8 cellular contexts compared by ENCODE assay signal in the genomic region with DNA sequence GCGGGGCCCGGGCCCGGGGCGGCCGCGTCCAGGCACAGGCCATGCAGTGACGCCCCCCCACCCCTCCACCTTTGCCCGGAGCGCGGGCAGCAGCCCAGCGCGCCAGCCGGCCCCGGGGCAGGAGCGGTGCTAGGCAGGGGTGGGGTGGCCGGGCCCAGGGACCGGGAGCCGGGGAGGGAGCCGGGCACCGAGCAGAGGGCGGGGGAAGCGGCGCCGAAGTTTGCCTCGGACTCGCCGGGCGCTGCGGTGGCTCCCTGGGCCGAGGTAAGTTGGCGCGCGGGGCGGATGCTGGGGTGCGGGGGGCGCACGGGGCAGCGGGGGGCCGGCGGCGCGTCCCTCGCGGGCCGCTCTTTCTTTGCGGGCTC. TPM values are rescaled to one million over a fixed set of nuclear protein-coding genes. Genes with fewer than 3 reads are reported as not detected.
A peak's percentile ranks its signal among the peaks of the same experiment; 100 is the strongest.
DNase-seq lines count a peak whose midpoint lies in the region; ATAC-seq, FAIRE-seq and TF ChIP-seq lines count a peak whose summit lies in the region.

No MANE protein-coding gene starts in this region.

- peak; percentile 55 for ATAC-seq in HCT116

- no peak overlapping the region for H2AFZ ChIP-seq in HCT116 (ENCODE audit: low read depth, low read length, poor library complexity, severe bottlenecking)

- no peaks in the 10 kb centered on the region for H4K20me1 ChIP-seq in HCT116 (ENCODE audit: insufficient read depth)

- TF ChIP-seq CTCF in HCT116 (IDR thresholded peaks at IDR 0.05 in 2 of 3, conservative IDR thresholded peaks at IDR 0.05 in 1 of 3; ENCODE audit: borderline replicate concordance in 1 of 3, insufficient read depth in 1 of 3, low read depth in 2 of 3, low read length in 2 of 3) (no peak), WERI-Rb-1 (IDR thresholded peaks at IDR 0.05; ENCODE audit: low read depth, low read length) (no peak), HFFc6 (IDR thresholded peaks at IDR 0.05) (no peak)

- H3K27me3 Mint-ChIP-seq in HFFc6 (ENCODE audit: insufficient read depth) = peaks cover 2% of the 10 kb centered on the region; the same call in 1 of the 2 replicates

- POLR2A ChIA-PET in HCT116 (lab: Charles Lee) = interaction anchor here (1.4 kb wide), 1 partner anchor 587 kb away, joined by 4 read pairs; no protein-coding TSS in a partner anchor

- peaks cover 56% of the 10 kb centered on the region for H3K4me1 Mint-ChIP-seq in HFFc6 (ENCODE audit: low read depth)

- no peak overlapping the region for H3K4me3 Mint-ChIP-seq in HFFc6

- H3K36me3 Mint-ChIP-seq in HFFc6 (ENCODE audit: low read depth) = peaks cover 36% of the 10 kb centered on the region

- no peaks in the 10 kb centered on the region for H3K36me3 ChIP-seq in HCT116 (ENCODE audit: control insufficient read depth in 1 of 2, insufficient read depth in 2 of 2, low read length in 2 of 2)
- peaks cover 24% of the 10 kb centered on the region for H3K36me3 ChIP-seq in WERI-Rb-1
- no peaks in the 10 kb centered on the region for H3K36me3 ChIP-seq in subcutaneous abdominal adipose tissue (ENCODE audit: control insufficient read depth in 5 of 5, insufficient read depth in 5 of 5, low read length in 5 of 5)
- no peaks in the 10 kb centered on the region for H3K36me3 ChIP-seq in effector memory CD4-positive, alpha-beta T cell (ENCODE audit: control insufficient read depth, insufficient read depth, low read length)

- peak overlapping the region; percentile 71 for H3K27ac ChIP-seq in HCT116 (ENCODE audit: low read depth, low read length)
- peak overlapping the region; percentile 77 for H3K27ac ChIP-seq in WERI-Rb-1
- peak overlapping the region; percentile 73 for H3K27ac ChIP-seq in subcutaneous abdominal adipose tissue (ENCODE audit: low read depth, low read length)
- no peak overlapping the region for H3K27ac ChIP-seq in effector memory CD4-positive, alpha-beta T cell (ENCODE audit: insufficient read depth, low read length, poor library complexity, severe bottlenecking)

- FAIRE-seq in GM12892 (lab: Jason Lieb, UNC) = no peak

- H3K9me3 ChIP-seq in HCT116 (ENCODE audit: control insufficient read depth in 1 of 2, insufficient read depth in 1 of 2, low read depth in 1 of 2, low read length in 2 of 2) = no peaks in the 10 kb centered on the region
- H3K9me3 ChIP-seq in WERI-Rb-1 (ENCODE audit: severe bottlenecking) = no peaks in the 10 kb centered on the region
- H3K9me3 ChIP-seq in subcutaneous abdominal adipose tissue (ENCODE audit: control insufficient read depth in 5 of 5, low read length in 5 of 5) = no peaks in the 10 kb centered on the region
- no peaks in the 10 kb centered on the region for H3K9me3 ChIP-seq in effector memory CD4-positive, alpha-beta T cell (ENCODE audit: control insufficient read depth, low read length)

- H3K4me1 ChIP-seq in HCT116 (ENCODE audit: control insufficient read depth in 1 of 2, insufficient read depth in 2 of 2, low read length in 2 of 2) (peaks cover 27 to 44% of the 10 kb centered on the region in 2 experiments), subcutaneous abdominal adipose tissue (ENCODE audit: control insufficient read depth in 5 of 5, insufficient read depth in 5 of 5, low read length in 5 of 5) (peaks cover 1 to 46% (median 43%) of the 10 kb centered on the region in 5 donors)
- H3K4me1 ChIP-seq in effector memory CD4-positive, alpha-beta T cell (ENCODE audit: control insufficient read depth, insufficient read depth, low read length, poor library complexity, severe bottlenecking) = peaks cover 9% of the 10 kb centered on the region

- H3K9me2 ChIP-seq in HCT116 (ENCODE audit: insufficient read depth) = no peaks in the 10 kb centered on the region

- peak; percentile 36 for DNase-seq in GM12892 (ENCODE audit: insufficient read length)
- DNase-seq in HCT116 (ENCODE audit: low read depth, low spot score) = no peak
- DNase-seq in WERI-Rb-1 = no peak
- DNase-seq in SW 1271 (lab: John Stamatoyannopoulos, UW) = no peak
- DNase-seq in HFFc6 = no peak
- no peak for DNase-seq in effector memory CD4-positive, alpha-beta T cell

- H3K9ac ChIP-seq in HCT116 (ENCODE audit: low read length) (peak overlapping the region; percentile 75), subcutaneous abdominal adipose tissue (ENCODE audit: low read length in 5 of 5) (no peak overlapping the region)

- peaks cover 45% of the 10 kb centered on the region for H3K79me2 ChIP-seq in HCT116 (ENCODE audit: insufficient read depth, low read length)

- CTCF ChIA-PET in HCT116 (lab: Charles Lee) = no interaction called here

- H3K27me3 ChIP-seq in HCT116 (ENCODE audit: insufficient read depth, low read length) (no peaks in the 10 kb centered on the region), WERI-Rb-1 (ENCODE audit: insufficient read depth, low read depth, severe bottlenecking) (no peaks in the 10 kb centered on the region), subcutaneous abdominal adipose tissue (ENCODE audit: control insufficient read depth in 5 of 5, insufficient read depth in 4 of 5, low read length in 5 of 5) (no peaks in the 10 kb centered on the region)
- peaks cover 34% of the 10 kb centered on the region for H3K27me3 ChIP-seq in effector memory CD4-positive, alpha-beta T cell (replicated peaks; ENCODE audit: control insufficient read depth, insufficient read depth, low read length, poor library complexity, severe bottlenecking)

- no peak for TF ChIP-seq RAD21 in HCT116 (IDR thresholded peaks at IDR 0.05; ENCODE audit: low read depth)

- H3K9me3 Mint-ChIP-seq in HFFc6 = no peaks in the 10 kb centered on the region

- H3K27ac Mint-ChIP-seq in HFFc6 = no peak overlapping the region

- RAD21 ChIA-PET in HCT116 (lab: Charles Lee; ENCODE audit: low non-redundant PET in 1 of 2, low total read pairs in 2 of 2, uncharacterized antibody in 2 of 2, unreplicated experiment in 2 of 2) = no interaction called here

- no TSS peak for BruUV-seq in HCT116 (replicated peaks; lab: Mats Ljungman, UMichigan)

- H3K4me3 ChIP-seq in HCT116 (replicated peaks in 1 of 2; ENCODE audit: low read depth in 1 of 2, low read length in 2 of 2) (peak overlapping the region; percentile 68 to 69), WERI-Rb-1 (ENCODE audit: low read depth, low read length) (peak overlapping the region; percentile 48), iPS-11a (ENCODE audit: low read depth, low read length) (peak overlapping the region; percentile 47), subcutaneous abdominal adipose tissue (ENCODE audit: low read depth in 1 of 5, low read length in 5 of 5) (peak overlapping the region in 4 of 5 donors; percentile 50 to 92 (median 73))
- no peak overlapping the region for H3K4me3 ChIP-seq in effector memory CD4-positive, alpha-beta T cell (ENCODE audit: insufficient read depth, low read depth, low read length, poor library complexity, severe bottlenecking)

- peak overlapping the region; percentile 84 for H3K4me2 ChIP-seq in HCT116 (ENCODE audit: low read length)

- intact Hi-C loops in HCT116 (cut with micrococcal nuclease) = loop anchor here (1.0 to 5.0 kb wide), 3 partner anchors 50 to 262 kb away; no protein-coding TSS in a partner anchor

- no peak for TF ChIP-seq POLR2A in GM12892 (IDR thresholded peaks at IDR 0.05; ENCODE audit: low read depth, low read length)
- no peak for TF ChIP-seq POLR2A in HCT116 (IDR thresholded peaks at IDR 0.05; ENCODE audit: borderline replicate concordance, extremely low read depth, insufficient read depth, insufficient read length)

TF ChIP-seq in HCT116, 20 proteins besides CTCF, POLR2A, EP300 and RAD21:
- TF ChIP-seq ZFX (IDR thresholded peaks at IDR 0.05) (peak; percentile 51; the same call in 1 of the 2 replicates), SP1 (IDR thresholded peaks at IDR 0.05; ENCODE audit: low read depth) (no peak)
TF ChIP-seq in HCT116: peak in this region for 1.

RNA-seq across cellular contexts. Expression of gene TEAD1, which starts 0.3 kb away (rescaled TPM):
- polyA plus RNA-seq in GM12892 (2012; ENCODE audit: missing spikeins) = 7.1 TPM
- 103 TPM for total RNA-seq in HCT116 (2021; ENCODE audit: unreplicated experiment)
- polyA plus RNA-seq in HCT116 (2012) = 17.9 and 25.2 TPM in 2 replicates
- 100 to 1,000 TPM; 218 to 252 (median 227) TPM for total RNA-seq in HFFc6 (2021; fragmentation: NEBNext Ultra II Directional; extraction: Animal tissue kit (Norgen Biotek cat#: 25700))
